ENCODE assay signal across 1 cellular context in genomic region chr2:160695402-160696060, GRCh38.
TF ChIP-seq lines count a peak whose summit lies in the region.

No MANE protein-coding gene starts in this region.

TF ChIP-seq in SK-N-SH, 30 proteins besides CTCF, POLR2A, EP300 and RAD21 (continued from another document):
- TF ChIP-seq MAX (IDR thresholded peaks at IDR 0.05; ENCODE audit: low read depth), result peak; percentile 17; the same call in 1 of the 2 replicates
- TF ChIP-seq MEF2A (IDR thresholded peaks at IDR 0.05; ENCODE audit: borderline replicate concordance, low read depth), result peak; percentile 76; the same call in 1 of the 2 replicates
- TF ChIP-seq PBX3 (IDR thresholded peaks at IDR 0.05), result peak; percentile 29; the same call in 1 of the 2 replicates
- TF ChIP-seq FOXJ3 (CRISPR knock-in tag; IDR thresholded peaks at IDR 0.05), result no peak
